8 cellular contexts compared by ENCODE assay signal in the genomic region with DNA sequence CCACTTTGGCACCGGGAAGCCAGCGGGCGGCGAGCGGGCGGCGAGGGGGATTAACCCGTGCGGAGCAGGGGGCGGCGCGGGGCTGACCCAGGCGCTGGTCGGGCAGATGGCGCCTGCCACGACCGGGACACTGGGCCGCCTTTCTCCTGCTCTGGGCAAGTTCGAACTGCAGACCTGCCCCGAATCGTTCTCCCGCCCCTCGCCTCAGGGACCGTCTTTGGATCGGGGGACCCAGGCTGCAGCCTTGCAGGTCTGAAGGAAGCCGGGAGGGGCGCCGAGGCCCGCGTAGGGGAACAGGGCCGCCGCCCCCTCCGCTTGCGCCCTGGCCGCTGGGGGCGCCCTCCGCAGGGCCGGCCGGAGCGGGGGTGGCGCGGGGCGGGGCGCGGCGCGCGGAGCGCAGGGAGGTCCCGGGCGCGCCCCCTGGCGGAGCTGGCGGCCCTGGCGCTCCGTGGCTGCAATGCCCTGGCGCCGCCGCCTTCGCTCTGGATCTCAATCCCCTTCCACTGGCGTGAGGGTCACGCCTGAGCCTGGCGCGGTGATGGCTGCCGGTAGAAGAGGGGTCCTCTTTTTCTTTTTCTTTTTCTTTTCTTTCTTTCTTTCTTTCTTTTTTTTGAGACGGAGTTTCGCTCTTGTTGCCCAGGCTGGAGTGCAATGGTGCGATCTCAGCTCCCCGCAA. TPM values are rescaled to one million over a fixed set of nuclear protein-coding genes. Genes with fewer than 3 reads are reported as not detected.
DNase-seq lines count a peak whose midpoint lies in the region; ATAC-seq, FAIRE-seq and TF ChIP-seq lines count a peak whose summit lies in the region.

No MANE protein-coding gene starts in this region.

- H3K27me3 Mint-ChIP-seq in activated CD4-positive, alpha-beta memory T cell treated with anti-CD3 and anti-CD28 coated beads for 36 hours = peaks cover 14% of the 10 kb centered on the region

- peak overlapping the region; percentile 71 for H3K4me3 ChIP-seq in lower lobe of right lung

- H3K27ac ChIP-seq in lower lobe of right lung = peak overlapping the region; percentile 53

- POLR2A ChIA-PET in activated CD4-positive, alpha-beta memory T cell treated with anti-CD3 and anti-CD28 coated beads for 36 hours (lab: Charles Lee) = no interaction called here

- H3K4me3 Mint-ChIP-seq in activated CD4-positive, alpha-beta memory T cell treated with anti-CD3 and anti-CD28 coated beads for 36 hours = peak overlapping the region; percentile 64

- peak; percentile 92 for FAIRE-seq in GM12892 (lab: Jason Lieb, UNC)

- H3K27me3 ChIP-seq in lower lobe of right lung (ENCODE audit: low read depth) = peaks cover 24% of the 10 kb centered on the region

- H3K4me1 Mint-ChIP-seq in activated CD4-positive, alpha-beta memory T cell treated with anti-CD3 and anti-CD28 coated beads for 36 hours (ENCODE audit: low read depth) = peaks cover 34% of the 10 kb centered on the region

- H3K4me1 ChIP-seq in lower lobe of right lung = peaks cover 38% of the 10 kb centered on the region

- no peaks in the 10 kb centered on the region for H3K36me3 Mint-ChIP-seq in activated CD4-positive, alpha-beta memory T cell treated with anti-CD3 and anti-CD28 coated beads for 36 hours

- no peaks in the 10 kb centered on the region for H3K9me3 ChIP-seq in lower lobe of right lung

- no peaks in the 10 kb centered on the region for H3K9me3 Mint-ChIP-seq in activated CD4-positive, alpha-beta memory T cell treated with anti-CD3 and anti-CD28 coated beads for 36 hours

- DNase-seq in GM12892 (ENCODE audit: insufficient read length) (peak; percentile 76), NCI-H510A (lab: John Stamatoyannopoulos, UW) (peak; percentile 65), ecto neural progenitor cell (ENCODE audit: low spot score) (peak; percentile 88), lower lobe of right lung (peak; percentile 87)
- peak; percentile 85 for DNase-seq in activated CD4-positive, alpha-beta memory T cell treated with anti-CD3 and anti-CD28 coated beads for 36 hours
- peak; percentile 53 to 84 (median 60) for DNase-seq in stimulated activated CD4-positive, alpha-beta T cell treated with anti-CD3 and anti-CD28 coated beads, TNF-alpha, amount 100 ng/mL, for 1 hour (ENCODE audit: low read depth in 3 of 3, low spot score in 1 of 3)

- TF ChIP-seq POLR2A in GM12892 (IDR thresholded peaks at IDR 0.05; ENCODE audit: low read depth, low read length) = no peak

- TF ChIP-seq CTCF in lower lobe of right lung (IDR thresholded peaks at IDR 0.05) = peak; percentile 55

- H3K27ac Mint-ChIP-seq in activated CD4-positive, alpha-beta memory T cell treated with anti-CD3 and anti-CD28 coated beads for 36 hours = no peak overlapping the region

- CTCF ChIA-PET in activated CD4-positive, alpha-beta memory T cell treated with anti-CD3 and anti-CD28 coated beads for 36 hours (lab: Charles Lee) = interaction anchor here (0.6 to 6.1 kb wide), 44 partner anchors 9 to 436 kb away, joined by 3 to 57 read pairs (median 3); partner anchors contain the start of genes AREL1 and YLPM1

- intact Hi-C loops in activated CD4-positive, alpha-beta memory T cell treated with anti-CD3 and anti-CD28 coated beads for 36 hours (cut with micrococcal nuclease) = loop anchor here (2.0 kb wide), 1 partner anchor 250 kb away; no protein-coding TSS in a partner anchor
- intact Hi-C loops in lower lobe of right lung (cut with DNase I) = no loop called here

- ATAC-seq in HG03064 (IDR thresholded peaks at IDR 0.05; ENCODE audit: low read depth, unreplicated experiment) (peak; percentile 57), lower lobe of right lung (peak; percentile 89 to 95), GM18870 (IDR thresholded peaks at IDR 0.05; ENCODE audit: unreplicated experiment) (no peak)

- H3K36me3 ChIP-seq in lower lobe of right lung = no peaks in the 10 kb centered on the region

RNA-seq across cellular contexts. Expression of gene LTBP2, which starts 0.4 kb away (rescaled TPM):
- 0.15 TPM for polyA plus RNA-seq in GM12892 (2012; ENCODE audit: missing spikeins)
- total RNA-seq in activated CD4-positive, alpha-beta memory T cell treated with anti-CD3 and anti-CD28 coated beads for 36 hours = under 1 TPM; 0.10 to 0.31 TPM
- total RNA-seq in lower lobe of right lung = 39.5 TPM

Comparison
In these comparisons a context has a peak if more than half of its experiments do, and no peak if none do; other contexts are left out.
1. RNA of gene LTBP2, which starts 0.4 kb away (total RNA-seq): 39.5 TPM in lower lobe of right lung (single experiment); 0.10 to 0.31 TPM in activated CD4-positive, alpha-beta memory T cell treated with anti-CD3 and anti-CD28 coated beads for 36 hours; every median in the first group is over 10 times any median in the second.
2. Peak in every context shown above with its lines, with median percentiles within 50 percentile points of each other: DNase-seq.